In genomic region chr18:657998-658946, GRCh38 we compare ENCODE assay signal across 1 cellular context.
TF ChIP-seq lines count a peak whose summit lies in the region.

No MANE protein-coding gene starts in this region.

TF ChIP-seq in HepG2, 621 proteins besides CTCF, POLR2A, EP300 and RAD21 (continued from another document and continues in another):
- TF ChIP-seq ZBTB37 (CRISPR knock-in tag; IDR thresholded peaks at IDR 0.05) (no peak), ZNF280D (CRISPR knock-in tag; IDR thresholded peaks at IDR 0.05) (no peak), ZNF576 (CRISPR knock-in tag; IDR thresholded peaks at IDR 0.05) (no peak), ZNF121 (CRISPR knock-in tag; IDR thresholded peaks at IDR 0.05) (no peak), ZNF639 (CRISPR knock-in tag; conservative IDR thresholded peaks at IDR 0.05) (peak; percentile 41; the same call in 1 of the 2 replicates), ZSCAN29 (CRISPR knock-in tag; conservative IDR thresholded peaks at IDR 0.05) (no peak), KLF13 (CRISPR knock-in tag; IDR thresholded peaks at IDR 0.05) (no peak; the same call in 1 of the 2 replicates), XRCC5 (optimal IDR thresholded peaks at IDR 0.05; ENCODE audit: low read length) (peak; percentile 12), ZNF235 (CRISPR knock-in tag; IDR thresholded peaks at IDR 0.05; ENCODE audit: borderline replicate concordance) (0 out of 2 replicates have a peak, but pooled peaks have one; percentile 46), ZNF746 (CRISPR knock-in tag; IDR thresholded peaks at IDR 0.05) (peak; percentile 59; the same call in 1 of the 2 replicates), GPN1 (CRISPR knock-in tag; IDR thresholded peaks at IDR 0.05; ENCODE audit: borderline replicate concordance) (no peak), PBX3 (CRISPR knock-in tag; IDR thresholded peaks at IDR 0.05; ENCODE audit: borderline replicate concordance) (no peak), ZNF251 (CRISPR knock-in tag; IDR thresholded peaks at IDR 0.05) (no peak), ZNF607 (CRISPR knock-in tag; IDR thresholded peaks at IDR 0.05; ENCODE audit: borderline replicate concordance) (no peak), PRDM10 (CRISPR knock-in tag; IDR thresholded peaks at IDR 0.05; ENCODE audit: low read depth) (peak; percentile 97), ETS1 (CRISPR knock-in tag; IDR thresholded peaks at IDR 0.05) (0 out of 2 replicates have a peak, but pooled peaks have one; percentile 0), GRHL1 (CRISPR knock-in tag; conservative IDR thresholded peaks at IDR 0.05) (no peak), NKX3-1 (CRISPR knock-in tag; IDR thresholded peaks at IDR 0.05) (no peak; the same call in 1 of the 2 replicates), ZNF784 (CRISPR knock-in tag; IDR thresholded peaks at IDR 0.05; ENCODE audit: borderline replicate concordance) (no peak; the same call in 1 of the 2 replicates), ZNF552 (CRISPR knock-in tag; IDR thresholded peaks at IDR 0.05; ENCODE audit: borderline replicate concordance) (no peak), GMEB2 (CRISPR knock-in tag; IDR thresholded peaks at IDR 0.05; ENCODE audit: low read depth) (no peak), CEBPB (IDR thresholded peaks at IDR 0.05; ENCODE audit: borderline replicate concordance, low read depth, low read length) (no peak), ZNF709 (CRISPR knock-in tag; IDR thresholded peaks at IDR 0.05) (peak; percentile 89; the same call in 1 of the 2 replicates), SRSF4 (IDR thresholded peaks at IDR 0.05; ENCODE audit: low read depth, low read length, poor library complexity, severe bottlenecking) (no peak), SETDB1 (CRISPR knock-in tag; IDR thresholded peaks at IDR 0.05; ENCODE audit: borderline replicate concordance) (no peak), MAX (IDR thresholded peaks at IDR 0.05) (no peak), ATF5 (CRISPR knock-in tag; IDR thresholded peaks at IDR 0.05; ENCODE audit: low read depth) (no peak), ZNF18 (CRISPR knock-in tag; IDR thresholded peaks at IDR 0.05; ENCODE audit: insufficient replicate concordance) (peak; percentile 85), ATF1 (CRISPR knock-in tag; IDR thresholded peaks at IDR 0.05) (peak; percentile 78), LRRFIP1 (CRISPR knock-in tag; conservative IDR thresholded peaks at IDR 0.05) (no peak), ZNF549 (CRISPR knock-in tag; IDR thresholded peaks at IDR 0.05) (no peak)
